ENCODE assay signal across 10 cellular contexts in genomic region chr6:28334272-28335039, GRCh38. TPM values are rescaled to one million over a fixed set of nuclear protein-coding genes. Genes with fewer than 3 reads are reported as not detected.
DNase-seq lines count a peak whose midpoint lies in the region; TF ChIP-seq lines count a peak whose summit lies in the region.
"Had no signal": no experiment of that assay in that cellular context is flagged by ENCODE, and none has a peak within 500 bp of the region (broad histone marks: within the 10 kb centered on the region; RNA-seq: fewer than 3 reads in every experiment).

No MANE protein-coding gene starts in this region.

- WGBS in transverse colon (ENCODE audit: low coverage in 1 of 2), 2 donors, result 75 to 81% methylated on average over 6 to 7 of the region's 7 CpGs

- no peak for TF ChIP-seq POLR2A in transverse colon (IDR thresholded peaks at IDR 0.05)

- H3K4me1 Mint-ChIP-seq in activated naive CD8-positive, alpha-beta T cell (ENCODE audit: low read depth), result peaks cover 10% of the 10 kb centered on the region
- peaks cover 2% of the 10 kb centered on the region for H3K4me1 Mint-ChIP-seq in activated naive CD8-positive, alpha-beta T cell treated with anti-CD3 and anti-CD28 coated beads for 36 hours

- no peaks in the 10 kb centered on the region for H3K27me3 Mint-ChIP-seq in activated naive CD8-positive, alpha-beta T cell
- no peaks in the 10 kb centered on the region for H3K27me3 Mint-ChIP-seq in activated naive CD8-positive, alpha-beta T cell treated with anti-CD3 and anti-CD28 coated beads for 36 hours

- no peak for DNase-seq in activated naive CD8-positive, alpha-beta T cell treated with anti-CD3 and anti-CD28 coated beads for 36 hours
- DNase-seq in colonic mucosa (no peak), transverse colon (no peak), SIG-M5 (lab: John Stamatoyannopoulos, UW) (no peak), H4 (ENCODE audit: low spot score) (no peak), GM10266 (ENCODE audit: extremely low spot score) (no peak)

- in situ Hi-C loops in transverse colon (cut with MboI; ENCODE audit: low pct_ligation_motif_present in 1 of 4, low pct_unique_long_range_greater_than_20kb in 1 of 4, low sequenced_read_pairs in 3 of 4), result loop anchor here in 1 of 4 donors (25.0 kb wide), 1 partner anchor 1172 kb away; no protein-coding TSS in a partner anchor

- intact Hi-C loops in colonic mucosa (cut with DNase I) (loop anchor here (5.0 kb wide), 1 partner anchor 72 kb away; no protein-coding TSS in a partner anchor), transverse colon (cut with DNase I; ENCODE audit: low total_unique reads) (loop anchor here (10.0 kb wide), 1 partner anchor 50 kb away; the partner anchor contains the start of gene PGBD1)

- no peaks in the 10 kb centered on the region for H3K4me1 ChIP-seq in colonic mucosa
- no peaks in the 10 kb centered on the region for H3K4me1 ChIP-seq in muscle layer of duodenum (ENCODE audit: control insufficient read depth in 1 of 2, insufficient read depth in 2 of 2, low read length in 2 of 2)
- H3K4me1 ChIP-seq in transverse colon, result peaks cover 6 to 24% (median 15%) of the 10 kb centered on the region in 4 donors

- no peaks in the 10 kb centered on the region for H3K36me3 Mint-ChIP-seq in activated naive CD8-positive, alpha-beta T cell
- peaks cover under 1% of the 10 kb centered on the region for H3K36me3 Mint-ChIP-seq in activated naive CD8-positive, alpha-beta T cell treated with anti-CD3 and anti-CD28 coated beads for 36 hours

- H3K27ac Mint-ChIP-seq in activated naive CD8-positive, alpha-beta T cell, result no peak overlapping the region
- H3K27ac Mint-ChIP-seq in activated naive CD8-positive, alpha-beta T cell treated with anti-CD3 and anti-CD28 coated beads for 36 hours, result no peak overlapping the region
- H3K27ac Mint-ChIP-seq: activated T-cell treated with anti-CD3 and anti-CD28 coated beads, Interleukin-2, amount 50 U/mL, for 72 hours had no signal

- H3K9me3 Mint-ChIP-seq in activated naive CD8-positive, alpha-beta T cell (ENCODE audit: low read depth), result no peaks in the 10 kb centered on the region
- H3K9me3 Mint-ChIP-seq in activated naive CD8-positive, alpha-beta T cell treated with anti-CD3 and anti-CD28 coated beads for 36 hours, result peaks cover 3% of the 10 kb centered on the region
- H3K9me3 Mint-ChIP-seq: activated T-cell treated with anti-CD3 and anti-CD28 coated beads, Interleukin-2, amount 50 U/mL, for 72 hours had no signal

- H3K9me3 ChIP-seq in colonic mucosa (no peaks in the 10 kb centered on the region), muscle layer of duodenum (ENCODE audit: control insufficient read depth in 1 of 2, low read length in 2 of 2) (peaks cover 0 to under 1% of the 10 kb centered on the region in 2 donors), transverse colon (peaks cover 0 to 3% of the 10 kb centered on the region in 2 donors)
- H3K9me3 ChIP-seq: HAP-1 had no signal

- H3K27me3 ChIP-seq in colonic mucosa, result no peaks in the 10 kb centered on the region
- H3K27me3 ChIP-seq in muscle layer of duodenum (ENCODE audit: low read depth, low read length), result no peaks in the 10 kb centered on the region
- H3K27me3 ChIP-seq in transverse colon, result no peaks in the 10 kb centered on the region

- TF ChIP-seq EP300 in transverse colon (IDR thresholded peaks at IDR 0.05; ENCODE audit: low read depth), result no peak

- no peaks in the 10 kb centered on the region for H3K36me3 ChIP-seq in colonic mucosa
- peaks cover 0 to 5% of the 10 kb centered on the region in 2 donors for H3K36me3 ChIP-seq in muscle layer of duodenum (ENCODE audit: control insufficient read depth in 1 of 2, insufficient read depth in 2 of 2, low read length in 2 of 2)
- no peaks in the 10 kb centered on the region for H3K36me3 ChIP-seq in transverse colon
- H3K36me3 ChIP-seq: HAP-1 had no signal

- no peak overlapping the region for H3K4me3 ChIP-seq in colonic mucosa
- peak overlapping the region in 1 of 2 donors; percentile 92 for H3K4me3 ChIP-seq in muscle layer of duodenum (ENCODE audit: low read depth in 1 of 2, low read length in 2 of 2)
- peak overlapping the region in 3 of 4 donors; percentile 59 to 76 (median 67) for H3K4me3 ChIP-seq in transverse colon

- TF ChIP-seq CTCF in colonic mucosa (IDR thresholded peaks at IDR 0.05), result no peak
- TF ChIP-seq CTCF in transverse colon (IDR thresholded peaks at IDR 0.05), result no peak
- TF ChIP-seq CTCF in GM10266 (IDR thresholded peaks at IDR 0.05; ENCODE audit: control insufficient read depth, insufficient read depth, low read depth, missing control alignments), result no peak

- H3K27ac ChIP-seq in colonic mucosa (peak overlapping the region; percentile 97), muscle layer of duodenum (ENCODE audit: low read length) (peak overlapping the region; percentile 95), transverse colon (peak overlapping the region; percentile 96 to 98 (median 96))

- peak overlapping the region in 1 of 2 donors; percentile 98 for H3K9ac ChIP-seq in colonic mucosa (ENCODE audit: low read depth in 2 of 2, low read length in 2 of 2)

- H3K4me3 Mint-ChIP-seq in activated naive CD8-positive, alpha-beta T cell, result peak overlapping the region; percentile 46
- no peak overlapping the region for H3K4me3 Mint-ChIP-seq in activated naive CD8-positive, alpha-beta T cell treated with anti-CD3 and anti-CD28 coated beads for 36 hours
- H3K4me3 Mint-ChIP-seq: activated T-cell treated with anti-CD3 and anti-CD28 coated beads, Interleukin-2, amount 50 U/mL, for 72 hours had no signal

RNA-seq across cellular contexts. Expression of gene ZSCAN31, which starts 1.5 kb away (rescaled TPM):
- total RNA-seq in activated naive CD8-positive, alpha-beta T cell treated with anti-CD3 and anti-CD28 coated beads for 36 hours, result 1 to 10 TPM; 2.5 to 3.0 TPM
- total RNA-seq in colonic mucosa (1 to 10 TPM; 6.6 to 7.0 TPM), transverse colon (10 to 100 TPM in 3 of 4 donors, 1 to 10 TPM in 1; 9.0 to 28.3 (median 17.0) TPM)
- 182 and 210 TPM in 2 replicates for total RNA-seq in H4 (2014; rRNA removed; shearing (Covaris generic))

RNA-seq across cellular contexts. Expression of gene ZKSCAN3, which starts 15.3 kb away (rescaled TPM):
- 1 to 10 TPM; 1.8 TPM for total RNA-seq in activated naive CD8-positive, alpha-beta T cell treated with anti-CD3 and anti-CD28 coated beads for 36 hours
- total RNA-seq in colonic mucosa (1 to 10 TPM; 4.9 to 6.1 TPM), transverse colon (1 to 10 TPM; 1.4 to 5.2 (median 4.3) TPM)
- total RNA-seq in H4 (2014; rRNA removed; shearing (Covaris generic)), result 3.7 and 4.1 TPM in 2 replicates

RNA-seq across cellular contexts. Expression of gene PGBD1, which starts 53.1 kb away (rescaled TPM):
- 1 to 10 TPM; 3.4 to 3.8 TPM for total RNA-seq in activated naive CD8-positive, alpha-beta T cell treated with anti-CD3 and anti-CD28 coated beads for 36 hours
- 1 to 10 TPM; 1.0 to 2.0 TPM for total RNA-seq in colonic mucosa
- 1 to 10 TPM in 3 of 4 donors, under 1 TPM in 1; 0.75 to 3.2 (median 2.3) TPM for total RNA-seq in transverse colon
- 6.3 and 6.7 TPM in 2 replicates for total RNA-seq in H4 (2014; rRNA removed; shearing (Covaris generic))
